ENCODE assay signal across 11 cellular contexts in the genomic region with DNA sequence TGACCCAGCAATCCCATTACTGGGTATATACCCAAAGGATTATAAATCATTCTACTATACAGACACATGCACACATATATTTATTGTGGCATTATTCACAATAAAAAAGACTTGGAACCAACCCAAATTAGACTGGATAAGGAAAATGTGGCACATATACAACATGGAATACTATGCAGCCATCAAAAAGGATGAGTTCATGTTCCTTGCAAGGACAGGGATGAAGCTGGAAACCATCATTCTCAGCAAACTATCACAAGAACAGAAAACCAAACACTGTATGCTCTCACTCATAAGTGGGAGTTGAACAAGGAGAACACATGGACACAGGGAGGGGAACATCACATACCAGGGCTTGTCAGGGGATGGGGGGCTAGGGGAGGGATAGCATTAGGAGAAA. TPM values are rescaled to one million over a fixed set of nuclear protein-coding genes. Genes with fewer than 3 reads are reported as not detected.
DNase-seq lines count a peak whose midpoint lies in the region; TF ChIP-seq lines count a peak whose summit lies in the region.
"Not testable (repeated sequence)": the region's sequence is repeated elsewhere in the genome, so short reads cannot be mapped to it uniquely, and the experiment has no call there.
"Had no signal": no experiment of that assay in that cellular context is flagged by ENCODE, and none has a peak within 500 bp of the region (broad histone marks: within the 10 kb centered on the region; RNA-seq: fewer than 3 reads in every experiment).

No MANE protein-coding gene starts in this region.

- H3K9me3 ChIP-seq in HEK293 (ENCODE audit: control insufficient read depth, insufficient read depth, low read depth, low read length); ascending aorta; subcutaneous abdominal adipose tissue (ENCODE audit: control insufficient read depth in 5 of 5, low read length in 5 of 5): not testable (repeated sequence)

- H3K27ac ChIP-seq in HEK293 (ENCODE audit: extremely low read depth, low read depth, low read length): not testable (repeated sequence)
- peak overlapping the region; percentile 40 to 62 for H3K27ac ChIP-seq in ascending aorta
- peak overlapping the region; percentile 45 for H3K27ac ChIP-seq in subcutaneous abdominal adipose tissue (ENCODE audit: low read depth, low read length)

- DNase-seq in activated CD4-positive, alpha-beta memory T cell treated with anti-CD3 and anti-CD28 coated beads for 36 hours; ascending aorta (ENCODE audit: low spot score in 2 of 2); MCF 10A (ENCODE audit: unreplicated experiment): not testable (repeated sequence)

- H3K27ac Mint-ChIP-seq in activated CD4-positive, alpha-beta memory T cell treated with anti-CD3 and anti-CD28 coated beads for 36 hours: peak overlapping the region; percentile 28
- peak overlapping the region; percentile 71 for H3K27ac Mint-ChIP-seq in MCF 10A (ENCODE audit: low read depth, unreplicated experiment)

- not testable (repeated sequence) for H3K36me3 Mint-ChIP-seq in activated CD4-positive, alpha-beta memory T cell treated with anti-CD3 and anti-CD28 coated beads for 36 hours; MCF 10A (ENCODE audit: insufficient read depth, unreplicated experiment)

- H3K4me3 ChIP-seq in HEK293 (ENCODE audit: low read depth, low read length); ascending aorta; subcutaneous abdominal adipose tissue (ENCODE audit: low read depth in 1 of 5, low read length in 5 of 5): not testable (repeated sequence)

- not testable (repeated sequence) for TF ChIP-seq CTCF in HEK293 (tag by site-specific recombination; IDR thresholded peaks at IDR 0.05); ascending aorta (IDR thresholded peaks at IDR 0.05); MCF 10A (IDR thresholded peaks at IDR 0.05; ENCODE audit: unreplicated experiment)

- intact Hi-C loops in activated CD4-positive, alpha-beta memory T cell treated with anti-CD3 and anti-CD28 coated beads for 36 hours (cut with micrococcal nuclease); ascending aorta (cut with DNase I); MCF 10A (cut with micrococcal nuclease): not testable (repeated sequence)

- H3K4me1 ChIP-seq in HEK293 (ENCODE audit: control insufficient read depth, insufficient read depth, low read length); ascending aorta; subcutaneous abdominal adipose tissue (ENCODE audit: control insufficient read depth in 5 of 5, insufficient read depth in 5 of 5, low read length in 5 of 5): not testable (repeated sequence)

- POLR2A ChIA-PET in HEK293 (lab: Yijun Ruan, JAX); activated CD4-positive, alpha-beta memory T cell treated with anti-CD3 and anti-CD28 coated beads for 36 hours (lab: Charles Lee): not testable (repeated sequence)
- POLR2A ChIA-PET in MCF 10A (lab: Yijun Ruan, JAX): interaction anchor here (0.9 kb wide), 1 partner anchor 49 kb away, joined by 3 read pairs; no protein-coding TSS in a partner anchor

- H3K9ac ChIP-seq in subcutaneous abdominal adipose tissue (ENCODE audit: low read length in 5 of 5): not testable (repeated sequence)

- BruUV-seq in MCF 10A (replicated peaks; lab: Mats Ljungman, UMichigan): not testable (repeated sequence)

- not testable (repeated sequence) for H3K36me3 ChIP-seq in HEK293 (ENCODE audit: control insufficient read depth in 2 of 2, insufficient read depth in 1 of 2, low read length in 2 of 2); ascending aorta; subcutaneous abdominal adipose tissue (ENCODE audit: control insufficient read depth in 5 of 5, insufficient read depth in 5 of 5, low read length in 5 of 5)

- not testable (repeated sequence) for H3K27me3 ChIP-seq in ascending aorta; subcutaneous abdominal adipose tissue (ENCODE audit: control insufficient read depth in 5 of 5, insufficient read depth in 4 of 5, low read length in 5 of 5)

- CTCF ChIA-PET in HEK293 (lab: Yijun Ruan, JAX); activated CD4-positive, alpha-beta memory T cell treated with anti-CD3 and anti-CD28 coated beads for 36 hours (lab: Charles Lee); MCF 10A (lab: Yijun Ruan, JAX): not testable (repeated sequence)

- H3K4me1 Mint-ChIP-seq in activated CD4-positive, alpha-beta memory T cell treated with anti-CD3 and anti-CD28 coated beads for 36 hours (ENCODE audit: low read depth): not testable (repeated sequence)
- peaks cover 21% of the 10 kb centered on the region for H3K4me1 Mint-ChIP-seq in MCF 10A (ENCODE audit: insufficient read depth, unreplicated experiment)

- H3K9me3 Mint-ChIP-seq in activated CD4-positive, alpha-beta memory T cell treated with anti-CD3 and anti-CD28 coated beads for 36 hours; MCF 10A (ENCODE audit: unreplicated experiment): not testable (repeated sequence)

- not testable (repeated sequence) for H3K4me3 Mint-ChIP-seq in activated CD4-positive, alpha-beta memory T cell treated with anti-CD3 and anti-CD28 coated beads for 36 hours; MCF 10A (ENCODE audit: unreplicated experiment)

- not testable (repeated sequence) for H3K27me3 Mint-ChIP-seq in activated CD4-positive, alpha-beta memory T cell treated with anti-CD3 and anti-CD28 coated beads for 36 hours; MCF 10A (ENCODE audit: insufficient read depth, unreplicated experiment)

TF ChIP-seq in HEK293, 187 proteins besides CTCF, POLR2A, EP300 and RAD21:
- TF ChIP-seq, protein P1, sequence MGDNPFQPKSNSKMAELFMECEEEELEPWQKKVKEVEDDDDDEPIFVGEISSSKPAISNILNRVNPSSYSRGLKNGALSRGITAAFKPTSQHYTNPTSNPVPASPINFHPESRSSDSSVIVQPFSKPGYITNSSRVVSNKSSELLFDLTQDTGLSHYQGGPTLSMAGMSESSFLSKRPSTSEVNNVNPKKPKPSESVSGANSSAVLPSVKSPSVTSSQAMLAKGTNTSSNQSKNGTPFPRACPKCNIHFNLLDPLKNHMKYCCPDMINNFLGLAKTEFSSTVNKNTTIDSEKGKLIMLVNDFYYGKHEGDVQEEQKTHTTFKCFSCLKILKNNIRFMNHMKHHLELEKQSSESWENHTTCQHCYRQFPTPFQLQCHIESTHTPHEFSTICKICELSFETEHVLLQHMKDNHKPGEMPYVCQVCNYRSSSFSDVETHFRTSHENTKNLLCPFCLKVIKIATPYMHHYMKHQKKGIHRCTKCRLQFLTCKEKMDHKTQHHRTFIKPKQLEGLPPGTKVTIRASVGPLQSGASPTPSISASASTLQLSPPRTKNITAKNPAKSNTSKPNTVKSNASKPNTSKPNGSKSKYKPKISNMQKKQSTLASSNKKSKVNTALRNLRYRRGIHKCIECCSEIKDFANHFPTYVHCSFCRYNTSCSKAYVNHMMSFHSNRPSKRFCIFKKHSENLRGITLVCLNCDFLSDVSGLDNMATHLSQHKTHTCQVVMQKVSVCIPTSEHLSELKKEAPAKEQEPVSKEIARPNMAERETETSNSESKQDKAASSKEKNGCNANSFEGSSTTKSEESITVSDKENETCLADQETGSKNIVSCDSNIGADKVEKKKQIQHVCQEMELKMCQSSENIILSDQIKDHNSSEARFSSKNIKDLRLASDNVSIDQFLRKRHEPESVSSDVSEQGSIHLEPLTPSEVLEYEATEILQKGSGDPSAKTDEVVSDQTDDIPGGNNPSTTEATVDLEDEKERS (tag by site-specific recombination; IDR thresholded peaks at IDR 0.05): peak; percentile 85; the same call in 1 of the 2 replicates
- TF ChIP-seq, protein P2, sequence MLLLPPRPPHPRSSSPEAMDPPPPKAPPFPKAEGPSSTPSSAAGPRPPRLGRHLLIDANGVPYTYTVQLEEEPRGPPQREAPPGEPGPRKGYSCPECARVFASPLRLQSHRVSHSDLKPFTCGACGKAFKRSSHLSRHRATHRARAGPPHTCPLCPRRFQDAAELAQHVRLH (tag by site-specific recombination; IDR thresholded peaks at IDR 0.05): peak; percentile 71
- TF ChIP-seq ZNF146 (tag by site-specific recombination; IDR thresholded peaks at IDR 0.05): peak; percentile 96

RNA-seq across cellular contexts. Expression of gene DSPP, which starts 34.0 kb away (rescaled TPM):
- total RNA-seq in activated CD4-positive, alpha-beta memory T cell treated with anti-CD3 and anti-CD28 coated beads for 36 hours: not detected
- total RNA-seq in ascending aorta (not detected), MCF 10A (2022) (not detected in 2 replicates)
- total RNA-seq: A172; B cell; Caco-2; Calu3; CD4-positive, alpha-beta T cell; CD8-positive, alpha-beta T cell had no signal

RNA-seq across cellular contexts. Expression of gene SPARCL1, which starts 45.2 kb away (rescaled TPM):
- not detected for total RNA-seq in activated CD4-positive, alpha-beta memory T cell treated with anti-CD3 and anti-CD28 coated beads for 36 hours
- total RNA-seq in ascending aorta (830 TPM), MCF 10A (2022) (not detected in 2 replicates)
- total RNA-seq: A172; B cell; Calu3; CD4-positive, alpha-beta T cell; CD8-positive, alpha-beta T cell had no signal

Comparison
In these comparisons a context has a peak if more than half of its experiments do, and no peak if none do; other contexts are left out.
1. RNA of gene SPARCL1, which starts 45.2 kb away (total RNA-seq): 830 TPM in ascending aorta (single experiment); not detected in MCF 10A and not detected in activated CD4-positive, alpha-beta memory T cell treated with anti-CD3 and anti-CD28 coated beads for 36 hours; every median in the first group is over 100 times any median in the second.